Comparison of ENCODE assay signal across 9 cellular contexts in the genomic region with DNA sequence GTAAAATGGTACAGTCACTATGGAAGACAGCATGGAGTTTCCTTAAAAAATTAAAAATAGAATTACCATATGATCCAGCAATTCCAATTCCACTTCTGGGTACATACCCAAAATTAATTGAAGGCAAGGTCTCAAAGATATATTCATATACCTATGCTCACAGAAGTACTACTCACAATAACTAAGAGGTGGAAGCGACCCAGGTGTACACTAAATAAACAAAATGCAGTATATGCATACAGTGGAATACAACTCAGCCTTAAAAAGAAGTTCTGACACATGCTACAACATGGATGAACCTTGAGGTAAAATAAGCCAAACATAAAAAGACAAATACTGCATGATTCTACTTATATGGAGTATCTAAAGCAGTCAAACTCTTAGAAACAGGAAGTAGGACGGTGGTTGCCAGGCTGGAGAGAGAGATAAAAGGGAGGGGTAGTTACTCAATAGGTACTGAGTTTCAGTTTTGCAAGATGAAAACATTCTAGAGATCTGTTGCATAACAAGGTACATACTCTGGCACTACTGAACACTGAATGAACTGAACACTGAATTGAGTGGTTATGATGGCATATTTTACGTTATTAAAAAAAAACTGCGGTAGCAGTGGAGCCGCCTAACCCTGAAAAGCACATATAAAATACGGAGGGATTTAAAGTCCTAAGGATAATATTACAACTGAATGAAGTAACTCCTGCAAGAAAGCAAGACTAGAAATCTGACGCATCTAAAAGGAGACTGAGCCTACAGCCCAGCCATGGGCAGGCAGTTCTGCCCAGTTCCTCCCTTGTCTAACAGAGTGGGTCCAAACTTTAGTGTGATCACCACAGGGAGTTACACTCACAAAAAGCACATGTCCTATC. TPM values are rescaled to one million over a fixed set of nuclear protein-coding genes. Genes with fewer than 3 reads are reported as not detected.
DNase-seq lines count a peak whose midpoint lies in the region; ATAC-seq, FAIRE-seq and TF ChIP-seq lines count a peak whose summit lies in the region.
"Had no signal": no experiment of that assay in that cellular context is flagged by ENCODE, and none has a peak within 500 bp of the region (broad histone marks: within the 10 kb centered on the region; RNA-seq: fewer than 3 reads in every experiment).

No MANE protein-coding gene starts in this region.

- H3K36me3 Mint-ChIP-seq in natural killer cell treated with Interleukin-12 subunit alpha and Interleukin-12 subunit beta and Interleukin-15 and Interleukin-18, amount 100 ng/mL, for 72 hours, result no peaks in the 10 kb centered on the region

- H3K4me1 Mint-ChIP-seq in natural killer cell treated with Interleukin-12 subunit alpha and Interleukin-12 subunit beta and Interleukin-15 and Interleukin-18, amount 100 ng/mL, for 72 hours (ENCODE audit: low read depth in 2 of 2), result peaks cover 44 to 52% of the 10 kb centered on the region in 2 donors

- ATAC-seq in HG03442 (IDR thresholded peaks at IDR 0.05; ENCODE audit: unreplicated experiment) (peak; percentile 73), GM18519 (IDR thresholded peaks at IDR 0.05; ENCODE audit: low FRiP score, unreplicated experiment) (no peak)
- ATAC-seq in natural killer cell treated with Interleukin-12 subunit alpha and Interleukin-12 subunit beta and Interleukin-15 and Interleukin-18, amount 100 ng/mL, for 72 hours, result peak; percentile 91 to 92

- no peaks in the 10 kb centered on the region for H3K9me3 Mint-ChIP-seq in natural killer cell treated with Interleukin-12 subunit alpha and Interleukin-12 subunit beta and Interleukin-15 and Interleukin-18, amount 100 ng/mL, for 72 hours

- no peak overlapping the region for H3K4me3 ChIP-seq in AG09309 (ENCODE audit: control insufficient read depth, low read depth, low read length)

- peak; percentile 73 for FAIRE-seq in GM19239 (lab: Jason Lieb, UNC)

- TF ChIP-seq CTCF in AG09309 (IDR thresholded peaks at IDR 0.05; ENCODE audit: control insufficient read depth, insufficient read depth, low read depth, low read length, missing control alignments), result no peak

- peak overlapping the region; percentile 68 for H3K4me3 Mint-ChIP-seq in natural killer cell treated with Interleukin-12 subunit alpha and Interleukin-12 subunit beta and Interleukin-15 and Interleukin-18, amount 100 ng/mL, for 72 hours

- H3K27me3 Mint-ChIP-seq in natural killer cell treated with Interleukin-12 subunit alpha and Interleukin-12 subunit beta and Interleukin-15 and Interleukin-18, amount 100 ng/mL, for 72 hours, result no peaks in the 10 kb centered on the region

- DNase-seq in AG09309 (ENCODE audit: low read depth), result peak; percentile 60
- DNase-seq in GM19239 (ENCODE audit: insufficient read length, low spot score), result peak; percentile 52
- peak; percentile 22 for DNase-seq in T-helper 9 cell
- peak; percentile 45 for DNase-seq in effector CD4-positive, alpha-beta T cell
- no peak for DNase-seq in natural killer cell treated with Interleukin-12 subunit alpha and Interleukin-12 subunit beta and Interleukin-15 and Interleukin-18, amount 100 ng/mL, for 72 hours (ENCODE audit: low spot score)
- DNase-seq in DMS114 treated with DMSO at 0.1 percent for 48 hours (lab: John Stamatoyannopoulos, UW; ENCODE audit: unreplicated experiment), result no peak

- peak overlapping the region; percentile 67 to 88 for H3K27ac Mint-ChIP-seq in natural killer cell treated with Interleukin-12 subunit alpha and Interleukin-12 subunit beta and Interleukin-15 and Interleukin-18, amount 100 ng/mL, for 72 hours

RNA-seq across cellular contexts. Expression of a gene that starts 12.8 kb away (rescaled TPM):
- total RNA-seq in natural killer cell treated with Interleukin-12 subunit alpha and Interleukin-12 subunit beta and Interleukin-15 and Interleukin-18, amount 100 ng/mL, for 72 hours, result 10 to 100 TPM; 29.6 to 34.6 TPM

RNA-seq across cellular contexts. Expression of a gene that starts 21.7 kb away (rescaled TPM):
- total RNA-seq in natural killer cell treated with Interleukin-12 subunit alpha and Interleukin-12 subunit beta and Interleukin-15 and Interleukin-18, amount 100 ng/mL, for 72 hours, result under 1 TPM in 1 of 2 donors, not detected in 1; 0.39 TPM
- total RNA-seq: glomerular endothelial cell had no signal

RNA-seq across cellular contexts. Expression of a gene that starts 35.0 kb away (rescaled TPM):
- total RNA-seq in natural killer cell treated with Interleukin-12 subunit alpha and Interleukin-12 subunit beta and Interleukin-15 and Interleukin-18, amount 100 ng/mL, for 72 hours, result 10 to 100 TPM; 30.0 to 38.6 TPM

RNA-seq across cellular contexts. Expression of a gene that starts 40.7 kb away (rescaled TPM):
- total RNA-seq in natural killer cell treated with Interleukin-12 subunit alpha and Interleukin-12 subunit beta and Interleukin-15 and Interleukin-18, amount 100 ng/mL, for 72 hours, result not detected
- total RNA-seq: glomerular endothelial cell had no signal

Comparison
In these comparisons a context has a peak if more than half of its experiments do, and no peak if none do; other contexts are left out.
1. DNase-seq: peak in AG09309 (single experiment), GM19239 (single experiment), T-helper 9 cell (single experiment) and effector CD4-positive, alpha-beta T cell (single experiment); none in natural killer cell treated with Interleukin-12 subunit alpha and Interleukin-12 subunit beta and Interleukin-15 and Interleukin-18, amount 100 ng/mL, for 72 hours (single experiment) and DMS114 treated with DMSO at 0.1 percent for 48 hours (single experiment).